In genomic region chr7:30412810-30413504, GRCh38 we compare ENCODE assay signal across 1 cellular context.
TF ChIP-seq lines count a peak whose summit lies in the region.

No MANE protein-coding gene starts in this region.

TF ChIP-seq in HepG2, 621 proteins besides CTCF, POLR2A, EP300 and RAD21 (continued from another document and continues in another):
- TF ChIP-seq, protein P1, sequence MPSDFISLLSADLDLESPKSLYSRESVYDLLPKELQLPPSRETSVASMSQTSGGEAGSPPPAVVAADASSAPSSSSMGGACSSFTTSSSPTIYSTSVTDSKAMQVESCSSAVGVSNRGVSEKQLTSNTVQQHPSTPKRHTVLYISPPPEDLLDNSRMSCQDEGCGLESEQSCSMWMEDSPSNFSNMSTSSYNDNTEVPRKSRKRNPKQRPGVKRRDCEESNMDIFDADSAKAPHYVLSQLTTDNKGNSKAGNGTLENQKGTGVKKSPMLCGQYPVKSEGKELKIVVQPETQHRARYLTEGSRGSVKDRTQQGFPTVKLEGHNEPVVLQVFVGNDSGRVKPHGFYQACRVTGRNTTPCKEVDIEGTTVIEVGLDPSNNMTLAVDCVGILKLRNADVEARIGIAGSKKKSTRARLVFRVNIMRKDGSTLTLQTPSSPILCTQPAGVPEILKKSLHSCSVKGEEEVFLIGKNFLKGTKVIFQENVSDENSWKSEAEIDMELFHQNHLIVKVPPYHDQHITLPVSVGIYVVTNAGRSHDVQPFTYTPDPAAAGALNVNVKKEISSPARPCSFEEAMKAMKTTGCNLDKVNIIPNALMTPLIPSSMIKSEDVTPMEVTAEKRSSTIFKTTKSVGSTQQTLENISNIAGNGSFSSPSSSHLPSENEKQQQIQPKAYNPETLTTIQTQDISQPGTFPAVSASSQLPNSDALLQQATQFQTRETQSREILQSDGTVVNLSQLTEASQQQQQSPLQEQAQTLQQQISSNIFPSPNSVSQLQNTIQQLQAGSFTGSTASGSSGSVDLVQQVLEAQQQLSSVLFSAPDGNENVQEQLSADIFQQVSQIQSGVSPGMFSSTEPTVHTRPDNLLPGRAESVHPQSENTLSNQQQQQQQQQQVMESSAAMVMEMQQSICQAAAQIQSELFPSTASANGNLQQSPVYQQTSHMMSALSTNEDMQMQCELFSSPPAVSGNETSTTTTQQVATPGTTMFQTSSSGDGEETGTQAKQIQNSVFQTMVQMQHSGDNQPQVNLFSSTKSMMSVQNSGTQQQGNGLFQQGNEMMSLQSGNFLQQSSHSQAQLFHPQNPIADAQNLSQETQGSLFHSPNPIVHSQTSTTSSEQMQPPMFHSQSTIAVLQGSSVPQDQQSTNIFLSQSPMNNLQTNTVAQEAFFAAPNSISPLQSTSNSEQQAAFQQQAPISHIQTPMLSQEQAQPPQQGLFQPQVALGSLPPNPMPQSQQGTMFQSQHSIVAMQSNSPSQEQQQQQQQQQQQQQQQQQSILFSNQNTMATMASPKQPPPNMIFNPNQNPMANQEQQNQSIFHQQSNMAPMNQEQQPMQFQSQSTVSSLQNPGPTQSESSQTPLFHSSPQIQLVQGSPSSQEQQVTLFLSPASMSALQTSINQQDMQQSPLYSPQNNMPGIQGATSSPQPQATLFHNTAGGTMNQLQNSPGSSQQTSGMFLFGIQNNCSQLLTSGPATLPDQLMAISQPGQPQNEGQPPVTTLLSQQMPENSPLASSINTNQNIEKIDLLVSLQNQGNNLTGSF (CRISPR knock-in tag; IDR thresholded peaks at IDR 0.05), result no peak
- no peak for TF ChIP-seq KLF13 (CRISPR knock-in tag; IDR thresholded peaks at IDR 0.05)
- TF ChIP-seq TBX2 (CRISPR knock-in tag; IDR thresholded peaks at IDR 0.05; ENCODE audit: borderline replicate concordance), result no peak; the same call in 1 of the 2 replicates
- no peak for TF ChIP-seq RAD51 (IDR thresholded peaks at IDR 0.05; ENCODE audit: borderline replicate concordance)
- TF ChIP-seq ARNTL (CRISPR knock-in tag; IDR thresholded peaks at IDR 0.05), result no peak
- no peak for TF ChIP-seq NCOA5 (CRISPR knock-in tag; IDR thresholded peaks at IDR 0.05)
- peak; percentile 54; the same call in 1 of the 2 replicates for TF ChIP-seq ZNF281 (CRISPR knock-in tag; IDR thresholded peaks at IDR 0.05; ENCODE audit: borderline replicate concordance)
- TF ChIP-seq BCL6 (CRISPR knock-in tag; IDR thresholded peaks at IDR 0.05), result peak; percentile 49
- TF ChIP-seq ZNF276 (CRISPR knock-in tag; IDR thresholded peaks at IDR 0.05; ENCODE audit: low read depth), result no peak
- peak; percentile 39; the same call in 1 of the 2 replicates for TF ChIP-seq CEBPG (CRISPR knock-in tag; IDR thresholded peaks at IDR 0.05)
- TF ChIP-seq HNRNPK (IDR thresholded peaks at IDR 0.05; ENCODE audit: low read depth, low read length, poor library complexity, severe bottlenecking), result no peak
- TF ChIP-seq, protein P2, sequence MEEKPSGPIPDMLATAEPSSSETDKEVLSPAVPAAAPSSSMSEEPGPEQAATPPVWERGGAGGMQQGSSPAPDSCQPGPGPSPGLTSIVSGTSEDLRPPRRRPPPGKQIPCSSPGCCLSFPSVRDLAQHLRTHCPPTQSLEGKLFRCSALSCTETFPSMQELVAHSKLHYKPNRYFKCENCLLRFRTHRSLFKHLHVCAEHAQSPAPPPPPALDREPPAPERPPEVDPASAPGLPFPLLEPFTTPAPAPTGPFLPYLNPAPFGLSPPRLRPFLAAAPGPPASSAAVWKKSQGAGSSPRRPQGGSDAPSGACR (CRISPR knock-in tag; IDR thresholded peaks at IDR 0.05), result 0 out of 2 replicates have a peak, but pooled peaks have one; percentile 31
- peak; percentile 55; the same call in 1 of the 2 replicates for TF ChIP-seq IRF2 (CRISPR knock-in tag; IDR thresholded peaks at IDR 0.05)
- 0 out of 2 replicates have a peak, but pooled peaks have one; percentile 42 for TF ChIP-seq ZNF331 (CRISPR knock-in tag; IDR thresholded peaks at IDR 0.05)
- no peak for TF ChIP-seq TOPORS (CRISPR knock-in tag; IDR thresholded peaks at IDR 0.05)
- TF ChIP-seq ZMYM4 (CRISPR knock-in tag; IDR thresholded peaks at IDR 0.05), result peak; percentile 32; the same call in 1 of the 2 replicates
- TF ChIP-seq ZBTB43 (CRISPR knock-in tag; conservative IDR thresholded peaks at IDR 0.05), result no peak
- no peak for TF ChIP-seq ZNF577 (CRISPR knock-in tag; IDR thresholded peaks at IDR 0.05; ENCODE audit: borderline replicate concordance, low read depth)
- no peak for TF ChIP-seq AKAP8 (CRISPR knock-in tag; IDR thresholded peaks at IDR 0.05)
- no peak for TF ChIP-seq ZNF362 (CRISPR knock-in tag; IDR thresholded peaks at IDR 0.05; ENCODE audit: borderline replicate concordance)
- no peak for TF ChIP-seq GPBP1L1 (CRISPR knock-in tag; IDR thresholded peaks at IDR 0.05)
- TF ChIP-seq, protein P3, sequence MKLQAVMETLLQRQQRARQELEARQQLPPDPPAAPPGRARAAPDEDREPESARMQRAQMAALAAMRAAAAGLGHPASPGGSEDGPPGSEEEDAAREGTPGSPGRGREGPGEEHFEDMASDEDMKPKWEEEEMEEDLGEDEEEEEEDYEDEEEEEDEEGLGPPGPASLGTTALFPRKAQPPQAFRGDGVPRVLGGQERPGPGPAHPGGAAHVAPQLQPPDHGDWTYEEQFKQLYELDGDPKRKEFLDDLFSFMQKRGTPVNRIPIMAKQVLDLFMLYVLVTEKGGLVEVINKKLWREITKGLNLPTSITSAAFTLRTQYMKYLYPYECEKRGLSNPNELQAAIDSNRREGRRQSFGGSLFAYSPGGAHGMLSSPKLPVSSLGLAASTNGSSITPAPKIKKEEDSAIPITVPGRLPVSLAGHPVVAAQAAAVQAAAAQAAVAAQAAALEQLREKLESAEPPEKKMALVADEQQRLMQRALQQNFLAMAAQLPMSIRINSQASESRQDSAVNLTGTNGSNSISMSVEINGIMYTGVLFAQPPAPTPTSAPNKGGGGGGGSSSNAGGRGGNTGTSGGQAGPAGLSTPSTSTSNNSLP (IDR thresholded peaks at IDR 0.05; ENCODE audit: low read depth, low read length), result peak; percentile 34; the same call in 1 of the 2 replicates
- no peak for TF ChIP-seq THAP8 (CRISPR knock-in tag; IDR thresholded peaks at IDR 0.05; ENCODE audit: borderline replicate concordance)
- TF ChIP-seq MYNN (CRISPR knock-in tag; IDR thresholded peaks at IDR 0.05; ENCODE audit: low read depth), result no peak
- TF ChIP-seq ZNF615 (CRISPR knock-in tag; IDR thresholded peaks at IDR 0.05; ENCODE audit: borderline replicate concordance), result no peak
- no peak for TF ChIP-seq CCDC6 (CRISPR knock-in tag; IDR thresholded peaks at IDR 0.05)
- TF ChIP-seq YEATS4 (CRISPR knock-in tag; IDR thresholded peaks at IDR 0.05; ENCODE audit: borderline replicate concordance), result no peak
- TF ChIP-seq ZFP62 (CRISPR knock-in tag; IDR thresholded peaks at IDR 0.05), result no peak
- no peak for TF ChIP-seq ZNF33B (CRISPR knock-in tag; IDR thresholded peaks at IDR 0.05)
- no peak for TF ChIP-seq ZBTB14 (CRISPR knock-in tag; IDR thresholded peaks at IDR 0.05)
- TF ChIP-seq, protein P4, sequence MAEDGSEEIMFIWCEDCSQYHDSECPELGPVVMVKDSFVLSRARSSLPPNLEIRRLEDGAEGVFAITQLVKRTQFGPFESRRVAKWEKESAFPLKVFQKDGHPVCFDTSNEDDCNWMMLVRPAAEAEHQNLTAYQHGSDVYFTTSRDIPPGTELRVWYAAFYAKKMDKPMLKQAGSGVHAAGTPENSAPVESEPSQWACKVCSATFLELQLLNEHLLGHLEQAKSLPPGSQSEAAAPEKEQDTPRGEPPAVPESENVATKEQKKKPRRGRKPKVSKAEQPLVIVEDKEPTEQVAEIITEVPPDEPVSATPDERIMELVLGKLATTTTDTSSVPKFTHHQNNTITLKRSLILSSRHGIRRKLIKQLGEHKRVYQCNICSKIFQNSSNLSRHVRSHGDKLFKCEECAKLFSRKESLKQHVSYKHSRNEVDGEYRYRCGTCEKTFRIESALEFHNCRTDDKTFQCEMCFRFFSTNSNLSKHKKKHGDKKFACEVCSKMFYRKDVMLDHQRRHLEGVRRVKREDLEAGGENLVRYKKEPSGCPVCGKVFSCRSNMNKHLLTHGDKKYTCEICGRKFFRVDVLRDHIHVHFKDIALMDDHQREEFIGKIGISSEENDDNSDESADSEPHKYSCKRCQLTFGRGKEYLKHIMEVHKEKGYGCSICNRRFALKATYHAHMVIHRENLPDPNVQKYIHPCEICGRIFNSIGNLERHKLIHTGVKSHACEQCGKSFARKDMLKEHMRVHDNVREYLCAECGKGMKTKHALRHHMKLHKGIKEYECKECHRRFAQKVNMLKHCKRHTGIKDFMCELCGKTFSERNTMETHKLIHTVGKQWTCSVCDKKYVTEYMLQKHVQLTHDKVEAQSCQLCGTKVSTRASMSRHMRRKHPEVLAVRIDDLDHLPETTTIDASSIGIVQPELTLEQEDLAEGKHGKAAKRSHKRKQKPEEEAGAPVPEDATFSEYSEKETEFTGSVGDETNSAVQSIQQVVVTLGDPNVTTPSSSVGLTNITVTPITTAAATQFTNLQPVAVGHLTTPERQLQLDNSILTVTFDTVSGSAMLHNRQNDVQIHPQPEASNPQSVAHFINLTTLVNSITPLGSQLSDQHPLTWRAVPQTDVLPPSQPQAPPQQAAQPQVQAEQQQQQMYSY (CRISPR knock-in tag; IDR thresholded peaks at IDR 0.05), result no peak
- no peak for TF ChIP-seq ZNF766 (CRISPR knock-in tag; IDR thresholded peaks at IDR 0.05; ENCODE audit: borderline replicate concordance)
- TF ChIP-seq SP1 (IDR thresholded peaks at IDR 0.05), result no peak
- TF ChIP-seq SP1 (CRISPR knock-in tag; IDR thresholded peaks at IDR 0.05), result no peak
